ENCODE assay signal across 5 cellular contexts in genomic region chr1:16859167-16860041, GRCh38. TPM values are rescaled to one million over a fixed set of nuclear protein-coding genes. Genes with fewer than 3 reads are reported as not detected.
"Had no signal": no experiment of that assay in that cellular context is flagged by ENCODE, and none has a peak within 500 bp of the region (broad histone marks: within the 10 kb centered on the region; RNA-seq: fewer than 3 reads in every experiment).

No MANE protein-coding gene starts in this region.

RNA-seq across cellular contexts. Expression of gene RNU1-2, which starts 36.4 kb away (rescaled TPM):
- total RNA-seq: myocyte, osteoblast had no signal
- polyA plus RNA-seq: heart right ventricle, mammary epithelial cell, neural cell had no signal
